Comparison of ENCODE assay signal across 29 cellular contexts in the genomic region with DNA sequence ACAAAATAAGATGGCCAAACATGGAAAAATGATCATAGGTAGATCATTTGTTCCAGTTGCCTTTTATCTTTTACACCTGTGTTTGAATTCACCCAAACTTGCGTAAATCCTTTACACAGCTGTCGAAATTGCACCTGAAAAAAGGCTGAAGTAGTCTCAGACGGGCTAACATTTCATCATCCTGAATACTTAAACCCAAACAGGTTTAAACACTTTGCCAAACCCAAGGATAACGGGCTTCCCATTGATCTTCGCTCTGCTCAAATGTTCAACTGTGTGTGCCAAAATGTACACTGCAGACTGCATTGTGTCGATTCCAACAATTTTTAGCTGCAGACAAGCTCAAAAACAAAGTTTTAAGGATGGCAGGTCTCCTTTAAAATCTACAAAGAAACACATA.
"Had no signal": no experiment of that assay in that cellular context is flagged by ENCODE, and none has a peak within 500 bp of the region (broad histone marks: within the 10 kb centered on the region; RNA-seq: fewer than 3 reads in every experiment).

No MANE protein-coding gene starts in this region.

- H3K27ac ChIP-seq: ascending aorta, breast epithelium, cardiac muscle cell, colonic mucosa, epithelial cell of prostate, esophagus squamous epithelium, gastroesophageal sphincter had no signal

- H3K36me3 ChIP-seq: ascending aorta, breast epithelium, cardiac muscle cell, colonic mucosa, esophagus squamous epithelium, gastroesophageal sphincter had no signal

- H3K9me3 Mint-ChIP-seq: activated CD4-positive, alpha-beta memory T cell treated with anti-CD3 and anti-CD28 coated beads, Interleukin-2, amount 10 ng/mL, durations not matched to agents 7 days and 5 days; activated naive CD4-positive, alpha-beta T cell treated with anti-CD3 and anti-CD28 coated beads, Interleukin-2, amount 10 ng/mL, durations not matched to agents 7 days and 5 days had no signal

- H3K27ac Mint-ChIP-seq: activated CD4-positive, alpha-beta memory T cell treated with anti-CD3 and anti-CD28 coated beads, Interleukin-2, amount 10 ng/mL, durations not matched to agents 7 days and 5 days; activated CD4-positive, alpha-beta T cell treated with anti-CD3 and anti-CD28 coated beads, Interleukin-2, amount 10 ng/mL, durations not matched to agents 7 days and 5 days; activated naive CD4-positive, alpha-beta T cell treated with anti-CD3 and anti-CD28 coated beads, Interleukin-2, amount 10 ng/mL, durations not matched to agents 7 days and 5 days; activated naive CD4-positive, alpha-beta T cell treated with anti-CD3 and anti-CD28 coated beads, Interleukin-2, amount 50 U/mL, for 72 hours; activated naive CD8-positive, alpha-beta T cell treated with anti-CD3 and anti-CD28 coated beads, Interleukin-2, amount 10 ng/mL, durations not matched to agents 7 days and 5 days; activated T-cell treated with anti-CD3 and anti-CD28 coated beads, Interleukin-2, amount 50 U/mL, for 24 hours; activated T-cell treated with anti-CD3 and anti-CD28 coated beads, Interleukin-2, amount 50 U/mL, for 72 hours; brain had no signal

- H3K9me3 ChIP-seq: ascending aorta, breast epithelium, colonic mucosa, esophagus squamous epithelium, gastroesophageal sphincter had no signal

- H3K4me3 Mint-ChIP-seq: activated CD4-positive, alpha-beta memory T cell treated with anti-CD3 and anti-CD28 coated beads, Interleukin-2, amount 10 ng/mL, durations not matched to agents 7 days and 5 days; activated CD4-positive, alpha-beta T cell treated with anti-CD3 and anti-CD28 coated beads, Interleukin-2, amount 10 ng/mL, durations not matched to agents 7 days and 5 days; activated naive CD4-positive, alpha-beta T cell treated with anti-CD3 and anti-CD28 coated beads, Interleukin-2, amount 10 ng/mL, durations not matched to agents 7 days and 5 days; activated naive CD8-positive, alpha-beta T cell treated with anti-CD3 and anti-CD28 coated beads, Interleukin-2, amount 10 ng/mL, durations not matched to agents 7 days and 5 days; activated T-cell treated with anti-CD3 and anti-CD28 coated beads, Interleukin-2, amount 50 U/mL, for 24 hours; activated T-cell treated with anti-CD3 and anti-CD28 coated beads, Interleukin-2, amount 50 U/mL, for 72 hours; brain had no signal

- FAIRE-seq: endometrium, endothelial cell of umbilical vein had no signal

- H3K4me3 ChIP-seq: ascending aorta, breast epithelium, cardiac muscle cell, colonic mucosa, esophagus squamous epithelium, gastroesophageal sphincter had no signal

- H3K27me3 Mint-ChIP-seq: activated CD4-positive, alpha-beta memory T cell treated with anti-CD3 and anti-CD28 coated beads, Interleukin-2, amount 10 ng/mL, durations not matched to agents 7 days and 5 days; activated CD4-positive, alpha-beta T cell treated with anti-CD3 and anti-CD28 coated beads, Interleukin-2, amount 10 ng/mL, durations not matched to agents 7 days and 5 days; activated naive CD4-positive, alpha-beta T cell treated with anti-CD3 and anti-CD28 coated beads, Interleukin-2, amount 10 ng/mL, durations not matched to agents 7 days and 5 days; activated naive CD8-positive, alpha-beta T cell treated with anti-CD3 and anti-CD28 coated beads, Interleukin-2, amount 10 ng/mL, durations not matched to agents 7 days and 5 days; activated T-cell treated with anti-CD3 and anti-CD28 coated beads, Interleukin-2, amount 50 U/mL, for 24 hours; brain had no signal

- DNase-seq: activated CD4-positive, alpha-beta memory T cell treated with anti-CD3 and anti-CD28 coated beads, Interleukin-2, amount 10 ng/mL, durations not matched to agents 7 days and 5 days; activated CD4-positive, alpha-beta T cell treated with anti-CD3 and anti-CD28 coated beads for 1 hour; activated CD4-positive, alpha-beta T cell treated with anti-CD3 and anti-CD28 coated beads for 4 hours; activated CD4-positive, alpha-beta T cell treated with anti-CD3 and anti-CD28 coated beads, Interleukin-2, amount 10 ng/mL, durations not matched to agents 7 days and 5 days; activated CD4-positive, alpha-beta T cell treated with anti-CD3 and anti-CD28 coated beads, Interleukin-2, amount 50 U/mL, for 4 hours; activated CD8-positive, alpha-beta memory T cell treated with anti-CD3 and anti-CD28 coated beads, Interleukin-2, amount 50 U/mL, for 48 hours; activated gamma-delta T cell; activated naive CD4-positive, alpha-beta T cell; activated naive CD4-positive, alpha-beta T cell treated with anti-CD3 and anti-CD28 coated beads, Interleukin-2, amount 10 ng/mL, durations not matched to agents 7 days and 5 days; activated naive CD8-positive, alpha-beta T cell treated with anti-CD3 and anti-CD28 coated beads, Interleukin-2, amount 10 ng/mL, durations not matched to agents 7 days and 5 days; activated T-cell treated with anti-CD3 and anti-CD28 coated beads for 4 hours; activated T-cell treated with anti-CD3 and anti-CD28 coated beads, Interleukin-2, amount 50 U/mL, for 24 hours; activated T-cell treated with anti-CD3 and anti-CD28 coated beads, Interleukin-2, amount 50 U/mL, for 72 hours; central memory CD4-positive, alpha-beta T cell; cerebellar nuclear complex; colonic mucosa; effector CD8-positive, alpha-beta T cell; esophagus squamous epithelium; foreskin melanocyte; T-helper 2 cell had no signal

- H3K4me1 Mint-ChIP-seq: activated CD4-positive, alpha-beta memory T cell treated with anti-CD3 and anti-CD28 coated beads, Interleukin-2, amount 10 ng/mL, durations not matched to agents 7 days and 5 days; activated CD4-positive, alpha-beta T cell treated with anti-CD3 and anti-CD28 coated beads, Interleukin-2, amount 10 ng/mL, durations not matched to agents 7 days and 5 days; activated naive CD4-positive, alpha-beta T cell treated with anti-CD3 and anti-CD28 coated beads, Interleukin-2, amount 10 ng/mL, durations not matched to agents 7 days and 5 days; activated naive CD8-positive, alpha-beta T cell treated with anti-CD3 and anti-CD28 coated beads, Interleukin-2, amount 10 ng/mL, durations not matched to agents 7 days and 5 days; brain had no signal

- H3K27me3 ChIP-seq: ascending aorta, breast epithelium, colonic mucosa, esophagus squamous epithelium, gastroesophageal sphincter had no signal

- ATAC-seq: activated naive CD4-positive, alpha-beta T cell treated with anti-CD3 and anti-CD28 coated beads, Interleukin-2, amount 50 U/mL, for 72 hours; activated T-cell treated with anti-CD3 and anti-CD28 coated beads, Interleukin-2, amount 50 U/mL, for 72 hours; gastroesophageal sphincter had no signal

- H3K4me1 ChIP-seq: ascending aorta, breast epithelium, colonic mucosa, esophagus squamous epithelium, gastroesophageal sphincter had no signal

- H3K36me3 Mint-ChIP-seq: activated naive CD4-positive, alpha-beta T cell treated with anti-CD3 and anti-CD28 coated beads, Interleukin-2, amount 10 ng/mL, durations not matched to agents 7 days and 5 days; activated naive CD4-positive, alpha-beta T cell treated with anti-CD3 and anti-CD28 coated beads, Interleukin-2, amount 50 U/mL, for 72 hours; activated naive CD8-positive, alpha-beta T cell treated with anti-CD3 and anti-CD28 coated beads, Interleukin-2, amount 10 ng/mL, durations not matched to agents 7 days and 5 days; brain had no signal
